26 cellular contexts compared by ENCODE assay signal in genomic region chr20:17732907-17733521, GRCh38. TPM values are rescaled to one million over a fixed set of nuclear protein-coding genes. Genes with fewer than 3 reads are reported as not detected.
"Had no signal": no experiment of that assay in that cellular context is flagged by ENCODE, and none has a peak within 500 bp of the region (broad histone marks: within the 10 kb centered on the region; RNA-seq: fewer than 3 reads in every experiment).

No MANE protein-coding gene starts in this region.

- H3K4me2 ChIP-seq: smooth muscle cell had no signal

- ATAC-seq: heart right ventricle, left lobe of liver had no signal

- H3K4me1 ChIP-seq: heart right ventricle, right atrium auricular region, suprapubic skin had no signal

- DNase-seq: effector CD4-positive, alpha-beta T cell; endodermal cell; foreskin melanocyte; heart right ventricle; hypothalamus; islet precursor cell; mammary epithelial cell; posterior cingulate gyrus; stimulated activated CD4-positive, alpha-beta T cell treated with anti-CD3 and anti-CD28 coated beads, Interleukin-2, amount 100 ng/mL, for 48 hours; stimulated activated naive CD4-positive, alpha-beta T cell treated with Interleukin-2 at 50 U/mL for 16 hours had no signal

- H3K27ac ChIP-seq: coronary artery, heart right ventricle, neutrophil, right atrium auricular region, suprapubic skin had no signal

- H3K27me3 ChIP-seq: neutrophil, right atrium auricular region, suprapubic skin, thyroid gland had no signal

- H3K36me3 ChIP-seq: heart right ventricle, neutrophil, right atrium auricular region, suprapubic skin, thyroid gland had no signal

- H3K4me3 ChIP-seq: coronary artery, heart right ventricle, right atrium auricular region, smooth muscle cell, suprapubic skin, thyroid gland had no signal

- H3K9me3 ChIP-seq: neutrophil, suprapubic skin, thyroid gland had no signal

RNA-seq across cellular contexts. Expression of gene BANF2, which starts 33.2 kb away (rescaled TPM):
- total RNA-seq: chondrocyte, dermis microvascular lymphatic vessel endothelial cell, endodermal cell, endothelial cell of umbilical vein, glomerular endothelial cell, heart right ventricle, left lobe of liver, lower leg skin, mammary epithelial cell, mucosa of gallbladder, osteoblast, right atrium auricular region, smooth muscle cell, suprapubic skin had no signal
- polyA plus RNA-seq: endothelial cell of umbilical vein, esophagus, heart right ventricle, mammary epithelial cell, neural cell, smooth muscle cell had no signal
